Comparison of ENCODE assay signal across 8 cellular contexts in the genomic region with DNA sequence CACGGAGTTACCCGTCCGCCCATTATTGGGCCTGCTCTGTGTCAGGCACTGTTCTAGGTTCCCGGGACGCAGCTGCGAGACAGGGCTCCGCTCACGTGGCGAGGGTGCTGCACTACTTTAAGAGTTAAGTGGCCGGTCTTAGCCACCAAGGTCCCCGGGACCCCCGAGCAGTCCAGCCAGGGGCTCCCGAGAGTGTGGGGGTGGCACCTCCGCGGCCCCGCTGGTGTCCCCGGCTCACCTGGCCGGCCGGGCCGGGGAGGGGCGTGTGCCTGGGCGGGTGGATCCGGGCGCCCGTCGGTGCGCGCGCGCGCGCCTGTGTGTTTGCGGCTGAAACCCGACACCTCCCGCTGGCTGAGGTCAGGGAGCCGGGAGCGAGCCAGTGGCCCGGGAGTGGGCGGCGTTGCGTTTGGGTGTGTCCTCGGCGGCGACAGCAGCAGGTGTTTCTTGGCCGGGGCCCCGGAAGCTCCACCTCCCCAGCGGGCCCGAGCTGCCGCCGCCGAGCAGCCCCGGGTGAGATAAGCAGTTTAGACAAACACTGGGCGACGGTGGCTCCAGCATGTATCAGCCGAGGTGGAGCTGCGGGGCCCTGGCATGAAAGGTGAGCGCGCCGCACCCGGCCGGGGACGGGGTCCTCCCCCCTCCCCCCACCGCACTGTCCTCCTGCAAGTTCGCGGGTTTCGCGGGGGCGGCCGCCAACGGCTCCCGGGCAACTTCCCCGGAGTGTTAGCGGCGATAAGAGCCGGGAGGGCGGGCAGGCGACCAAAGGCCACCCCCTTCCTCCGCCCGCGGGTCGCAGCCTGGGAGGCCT. TPM values are rescaled to one million over a fixed set of nuclear protein-coding genes. Genes with fewer than 3 reads are reported as not detected.
DNase-seq lines count a peak whose midpoint lies in the region; ATAC-seq lines count a peak whose summit lies in the region.

A gene (plus strand): TSS at position 522 of the 808 bp plus-strand sequence. CDS start 70 bp downstream, at position 592.

- H3K4me1 ChIP-seq in CD4-positive, alpha-beta memory T cell (ENCODE audit: insufficient read depth, low read length) = peaks cover 49% of the 10 kb centered on the region
- H3K4me1 ChIP-seq in endocrine pancreas (ENCODE audit: control insufficient read depth, insufficient read depth, low read length) = no peaks in the 10 kb centered on the region
- H3K4me1 ChIP-seq in mesendoderm (ENCODE audit: control insufficient read depth, low read depth, low read length) = peaks cover 26% of the 10 kb centered on the region

- no CpG with 5 or more reads among the region's 81 CpGs for WGBS in mesendoderm (ENCODE audit: extremely low coverage, insufficient coverage, low lambda C conversion rate)

- ATAC-seq in GM19372 (IDR thresholded peaks at IDR 0.05; ENCODE audit: low read depth, unreplicated experiment) (peak; percentile 58), HG03565 (IDR thresholded peaks at IDR 0.05; ENCODE audit: unreplicated experiment) (peak; percentile 25)
- peak; percentile 66 for ATAC-seq in stimulated activated memory B cell treated with anti-CD40 and anti-IgM and Interleukin-4, amounts not matched to agents 10 μg/mL and 1 μg/mL and 100 μg/mL, for 72 hours

- H3K4me3 ChIP-seq in CD4-positive, alpha-beta memory T cell (ENCODE audit: low read length in 2 of 2) = peak within 1 kb of the TSS in 1 of 2 donors; percentile 58
- H3K4me3 ChIP-seq in endocrine pancreas (ENCODE audit: control insufficient read depth, insufficient read depth, low read length) (no peak within 1 kb of the TSS), mesendoderm (ENCODE audit: low read length) (peak within 1 kb of the TSS; percentile 47)

- peak within 1 kb of the TSS; percentile 75 for H3K18ac ChIP-seq in mesendoderm (ENCODE audit: low read length)

- H3K36me3 ChIP-seq in CD4-positive, alpha-beta memory T cell (ENCODE audit: insufficient read depth, low read length) = no peaks in the 10 kb centered on the region
- H3K36me3 ChIP-seq in endocrine pancreas (ENCODE audit: control insufficient read depth, insufficient read depth, low read length) (peaks cover 2% of the 10 kb centered on the region), mesendoderm (ENCODE audit: control insufficient read depth, insufficient read depth, low read length) (no peaks in the 10 kb centered on the region)

- no peak within 1 kb of the TSS for H2AK5ac ChIP-seq in mesendoderm (ENCODE audit: low read length)

- peak; percentile 49 to 71 (median 49) for DNase-seq in CD4-positive, alpha-beta memory T cell
- DNase-seq in NCI-H526 treated with DMSO at 0.1 percent for 48 hours (lab: John Stamatoyannopoulos, UW) = peak; percentile 90
- peak; percentile 83 for DNase-seq in activated CD4-positive, alpha-beta memory T cell treated with anti-CD3 and anti-CD28 coated beads for 36 hours
- peak; percentile 94 for DNase-seq in mesendoderm

- H3K9me3 ChIP-seq in CD4-positive, alpha-beta memory T cell (ENCODE audit: control insufficient read depth in 1 of 2, low read length in 2 of 2) = no peaks in the 10 kb centered on the region
- no peaks in the 10 kb centered on the region for H3K9me3 ChIP-seq in endocrine pancreas (ENCODE audit: control insufficient read depth, low read length)

- no peak within 1 kb of the TSS for H2BK5ac ChIP-seq in mesendoderm (ENCODE audit: low read length)

- peak within 1 kb of the TSS in 3 of 7 donors; percentile 59 to 79 (median 75) for H3K27ac Mint-ChIP-seq in CD4-positive, alpha-beta memory T cell
- H3K27ac Mint-ChIP-seq in activated CD4-positive, alpha-beta memory T cell treated with anti-CD3 and anti-CD28 coated beads for 36 hours = no peak within 1 kb of the TSS
- H3K27ac Mint-ChIP-seq in stimulated activated memory B cell treated with anti-CD40 and anti-IgM and Interleukin-4, amounts not matched to agents 10 μg/mL and 1 μg/mL and 100 μg/mL, for 72 hours = peak within 1 kb of the TSS; percentile 46

- H3K9ac ChIP-seq in endocrine pancreas (ENCODE audit: control insufficient read depth, insufficient read depth, low read length) (peak within 1 kb of the TSS; percentile 80), mesendoderm (ENCODE audit: low read length) (peak within 1 kb of the TSS; percentile 62)

- H3K27me3 Mint-ChIP-seq in CD4-positive, alpha-beta memory T cell = no peaks in the 10 kb centered on the region
- H3K27me3 Mint-ChIP-seq in activated CD4-positive, alpha-beta memory T cell treated with anti-CD3 and anti-CD28 coated beads for 36 hours = peaks cover 9% of the 10 kb centered on the region
- no peaks in the 10 kb centered on the region for H3K27me3 Mint-ChIP-seq in stimulated activated memory B cell treated with anti-CD40 and anti-IgM and Interleukin-4, amounts not matched to agents 10 μg/mL and 1 μg/mL and 100 μg/mL, for 72 hours

- no peak within 1 kb of the TSS for H4K5ac ChIP-seq in mesendoderm (ENCODE audit: low read length)

- peaks cover 11 to 51% (median 28%) of the 10 kb centered on the region in 4 donors for H3K4me1 Mint-ChIP-seq in CD4-positive, alpha-beta memory T cell
- H3K4me1 Mint-ChIP-seq in activated CD4-positive, alpha-beta memory T cell treated with anti-CD3 and anti-CD28 coated beads for 36 hours (ENCODE audit: low read depth) = peaks cover 46% of the 10 kb centered on the region
- peaks cover 60% of the 10 kb centered on the region for H3K4me1 Mint-ChIP-seq in stimulated activated memory B cell treated with anti-CD40 and anti-IgM and Interleukin-4, amounts not matched to agents 10 μg/mL and 1 μg/mL and 100 μg/mL, for 72 hours

- no peak within 1 kb of the TSS for H2BK15ac ChIP-seq in mesendoderm (replicated peaks; ENCODE audit: low read depth)

- H3K79me2 ChIP-seq in mesendoderm (ENCODE audit: control insufficient read depth, insufficient read depth, low read length) = peaks cover 30% of the 10 kb centered on the region

- H4K8ac ChIP-seq in mesendoderm (ENCODE audit: low read depth, low read length) = no peak within 1 kb of the TSS

- intact Hi-C loops in CD4-positive, alpha-beta memory T cell (cut with micrococcal nuclease) = no loop called here
- intact Hi-C loops in activated CD4-positive, alpha-beta memory T cell treated with anti-CD3 and anti-CD28 coated beads for 36 hours (cut with micrococcal nuclease) = loop anchor here (2.0 to 10.0 kb wide), 3 partner anchors 41 to 308 kb away; a partner anchor contains a TSS

- no peak within 1 kb of the TSS for H3K23ac ChIP-seq in mesendoderm (ENCODE audit: low read length)

- H3K4ac ChIP-seq in mesendoderm (ENCODE audit: low read depth, low read length) = peak within 1 kb of the TSS; percentile 62

- CTCF ChIA-PET in CD4-positive, alpha-beta memory T cell (lab: Charles Lee; ENCODE audit: partially characterized antibody) = interaction anchor here (1.1 to 4.9 kb wide), 3 partner anchors 59 to 197 kb away, joined by 3 to 77 read pairs (median 7); no protein-coding TSS in a partner anchor
- CTCF ChIA-PET in activated CD4-positive, alpha-beta memory T cell treated with anti-CD3 and anti-CD28 coated beads for 36 hours (lab: Charles Lee) = interaction anchor here (0.7 to 11.1 kb wide), 5 partner anchors 8 to 191 kb away, joined by 3 to 271 read pairs (median 3); no protein-coding TSS in a partner anchor

- H3K79me1 ChIP-seq in mesendoderm (ENCODE audit: low read length) = peaks cover 17% of the 10 kb centered on the region

- peaks cover 0 to 2% of the 10 kb centered on the region in 2 donors for H3K36me3 Mint-ChIP-seq in CD4-positive, alpha-beta memory T cell
- no peaks in the 10 kb centered on the region for H3K36me3 Mint-ChIP-seq in activated CD4-positive, alpha-beta memory T cell treated with anti-CD3 and anti-CD28 coated beads for 36 hours
- H3K36me3 Mint-ChIP-seq in stimulated activated memory B cell treated with anti-CD40 and anti-IgM and Interleukin-4, amounts not matched to agents 10 μg/mL and 1 μg/mL and 100 μg/mL, for 72 hours = no peaks in the 10 kb centered on the region

- H3K27ac ChIP-seq in CD4-positive, alpha-beta memory T cell (ENCODE audit: low read depth, low read length) = peak within 1 kb of the TSS; percentile 15
- H3K27ac ChIP-seq in mesendoderm (ENCODE audit: low read depth, low read length) = peak within 1 kb of the TSS; percentile 89

- H3K9me3 Mint-ChIP-seq in CD4-positive, alpha-beta memory T cell = no peaks in the 10 kb centered on the region
- no peaks in the 10 kb centered on the region for H3K9me3 Mint-ChIP-seq in activated CD4-positive, alpha-beta memory T cell treated with anti-CD3 and anti-CD28 coated beads for 36 hours
- H3K9me3 Mint-ChIP-seq in stimulated activated memory B cell treated with anti-CD40 and anti-IgM and Interleukin-4, amounts not matched to agents 10 μg/mL and 1 μg/mL and 100 μg/mL, for 72 hours = no peaks in the 10 kb centered on the region

- peak within 1 kb of the TSS; percentile 78 for H3K56ac ChIP-seq in mesendoderm (ENCODE audit: low read length)

- POLR2A ChIA-PET in CD4-positive, alpha-beta memory T cell (lab: Charles Lee; ENCODE audit: partially characterized antibody) = interaction anchor here (0.9 to 4.5 kb wide), 7 partner anchors 44 to 193 kb away, joined by 3 to 45 read pairs (median 3); no protein-coding TSS in a partner anchor
- POLR2A ChIA-PET in activated CD4-positive, alpha-beta memory T cell treated with anti-CD3 and anti-CD28 coated beads for 36 hours (lab: Charles Lee) = interaction anchor here (0.6 to 2.1 kb wide), 2 partner anchors 56 to 59 kb away, joined by 3 to 14 read pairs; no protein-coding TSS in a partner anchor

- H2BK120ac ChIP-seq in mesendoderm (ENCODE audit: low read depth, low read length) = peak within 1 kb of the TSS; percentile 19

- no peaks in the 10 kb centered on the region for H3K27me3 ChIP-seq in CD4-positive, alpha-beta memory T cell (ENCODE audit: insufficient read depth, low read length)
- no peaks in the 10 kb centered on the region for H3K27me3 ChIP-seq in endocrine pancreas (ENCODE audit: control insufficient read depth, insufficient read depth, low read length)
- no peaks in the 10 kb centered on the region for H3K27me3 ChIP-seq in mesendoderm (ENCODE audit: insufficient read depth, low read length, poor library complexity)

- peak within 1 kb of the TSS; percentile 69 to 82 (median 76) for H3K4me3 Mint-ChIP-seq in CD4-positive, alpha-beta memory T cell
- peak within 1 kb of the TSS; percentile 66 for H3K4me3 Mint-ChIP-seq in activated CD4-positive, alpha-beta memory T cell treated with anti-CD3 and anti-CD28 coated beads for 36 hours
- peak within 1 kb of the TSS; percentile 85 for H3K4me3 Mint-ChIP-seq in stimulated activated memory B cell treated with anti-CD40 and anti-IgM and Interleukin-4, amounts not matched to agents 10 μg/mL and 1 μg/mL and 100 μg/mL, for 72 hours

- peak within 1 kb of the TSS; percentile 84 for H3K4me2 ChIP-seq in mesendoderm (ENCODE audit: low read length)

RNA-seq across cellular contexts. Expression of the gene that starts here (rescaled TPM):
- total RNA-seq in CD4-positive, alpha-beta memory T cell = 10 to 100 TPM; 24.1 to 25.0 TPM
- 1 to 10 TPM in 1 of 2 donors, under 1 TPM in 1; 0.23 to 2.1 TPM for polyA plus RNA-seq in CD4-positive, alpha-beta memory T cell
- 10 to 100 TPM; 15.3 to 16.0 TPM for total RNA-seq in activated CD4-positive, alpha-beta memory T cell treated with anti-CD3 and anti-CD28 coated beads for 36 hours
- 16.7 TPM for polyA plus RNA-seq in mesendoderm (2013, experiment 1 of 2)
- 17.3 TPM for polyA plus RNA-seq in mesendoderm (2013, experiment 2 of 2)
